13 cellular contexts compared by ENCODE assay signal in genomic region chr16:1651509-1652342, GRCh38. TPM values are rescaled to one million over a fixed set of nuclear protein-coding genes. Genes with fewer than 3 reads are reported as not detected.
A peak's percentile ranks its signal among the peaks of the same experiment; 100 is the strongest.
DNase-seq lines count a peak whose midpoint lies in the region; ATAC-seq and TF ChIP-seq lines count a peak whose summit lies in the region.
"Had no signal": no experiment of that assay in that cellular context is flagged by ENCODE, and none has a peak within 500 bp of the region (broad histone marks: within the 10 kb centered on the region; RNA-seq: fewer than 3 reads in every experiment).

No MANE protein-coding gene starts in this region.

- H3K36me3 ChIP-seq in SK-N-SH (replicated peaks in 1 of 2; ENCODE audit: control insufficient read depth in 1 of 2, insufficient read depth in 2 of 2, low read length in 1 of 2), result peaks cover 17 to 46% of the 10 kb centered on the region in 2 experiments

- H3K4me3 Mint-ChIP-seq in T-helper 1 cell treated with Interleukin-12 subunit alpha and Interleukin-12 subunit beta and Interleukin-4 antibody, amounts not matched to agents 30 μg/mL and 1 μg/mL, for 36 hours, result no peak overlapping the region
- no peak overlapping the region for H3K4me3 Mint-ChIP-seq in chondrocyte (ENCODE audit: unreplicated experiment)

- no peak overlapping the region for H3K4me2 ChIP-seq in SK-N-SH

- H3K9me3 Mint-ChIP-seq in T-helper 1 cell treated with Interleukin-12 subunit alpha and Interleukin-12 subunit beta and Interleukin-4 antibody, amounts not matched to agents 30 μg/mL and 1 μg/mL, for 36 hours, result no peaks in the 10 kb centered on the region
- no peaks in the 10 kb centered on the region for H3K9me3 Mint-ChIP-seq in chondrocyte (ENCODE audit: low read depth)

- TF ChIP-seq CTCF in SK-N-SH (IDR thresholded peaks at IDR 0.05), result no peak
- no peak for TF ChIP-seq CTCF in chondrocyte (IDR thresholded peaks at IDR 0.05)

- peaks cover 1% of the 10 kb centered on the region for H3K4me1 Mint-ChIP-seq in T-helper 1 cell treated with Interleukin-12 subunit alpha and Interleukin-12 subunit beta and Interleukin-4 antibody, amounts not matched to agents 30 μg/mL and 1 μg/mL, for 36 hours (ENCODE audit: low read depth)
- peaks cover 3% of the 10 kb centered on the region for H3K4me1 Mint-ChIP-seq in chondrocyte (ENCODE audit: low read depth)

- peaks cover 10% of the 10 kb centered on the region for H3F3A ChIP-seq in SK-N-SH (replicated peaks; ENCODE audit: insufficient read depth)

- H3K27me3 ChIP-seq in SK-N-SH (ENCODE audit: insufficient read depth), result no peaks in the 10 kb centered on the region

- TF ChIP-seq EP300 in SK-N-SH (IDR thresholded peaks at IDR 0.05; ENCODE audit: borderline replicate concordance in 1 of 2, low read depth in 1 of 2, low read length in 1 of 2), result no peak

- DNase-seq in T-helper 1 cell, result no peak
- peak; percentile 42 for DNase-seq in SK-N-SH
- DNase-seq in chondrocyte (ENCODE audit: low spot score), result no peak
- no peak for DNase-seq in sciatic nerve (ENCODE audit: low spot score)
- DNase-seq in Ammon's horn (ENCODE audit: low spot score), result no peak
- no peak for DNase-seq in 8988T
- DNase-seq: amniotic stem cell; DMS153; effector CD8-positive, alpha-beta T cell; GOT3; NCI-H226 had no signal

- peaks cover 36% of the 10 kb centered on the region for H3K36me3 Mint-ChIP-seq in T-helper 1 cell treated with Interleukin-12 subunit alpha and Interleukin-12 subunit beta and Interleukin-4 antibody, amounts not matched to agents 30 μg/mL and 1 μg/mL, for 36 hours (ENCODE audit: low read depth)
- peaks cover 41% of the 10 kb centered on the region for H3K36me3 Mint-ChIP-seq in chondrocyte (ENCODE audit: low read depth)

- intact Hi-C loops in sciatic nerve (cut with DNase I), result no loop called here

- peak overlapping the region; percentile 0 for H3K27ac Mint-ChIP-seq in T-helper 1 cell treated with Interleukin-12 subunit alpha and Interleukin-12 subunit beta and Interleukin-4 antibody, amounts not matched to agents 30 μg/mL and 1 μg/mL, for 36 hours
- H3K27ac Mint-ChIP-seq in chondrocyte (ENCODE audit: unreplicated experiment), result peak overlapping the region; percentile 47

- no peak overlapping the region for H3K9ac ChIP-seq in SK-N-SH

- no peaks in the 10 kb centered on the region for H3K27me3 Mint-ChIP-seq in T-helper 1 cell treated with Interleukin-12 subunit alpha and Interleukin-12 subunit beta and Interleukin-4 antibody, amounts not matched to agents 30 μg/mL and 1 μg/mL, for 36 hours (ENCODE audit: low read depth)
- H3K27me3 Mint-ChIP-seq in chondrocyte (ENCODE audit: low read depth), result no peaks in the 10 kb centered on the region

- H3K9me3 ChIP-seq in SK-N-SH, result no peaks in the 10 kb centered on the region

- no peaks in the 10 kb centered on the region for H3K9me2 ChIP-seq in SK-N-SH

- CTCF ChIA-PET in SK-N-SH (lab: Yijun Ruan, JAX), result no interaction called here

- peaks cover 6% of the 10 kb centered on the region; the same call in 1 of the 2 replicates for H3K79me2 ChIP-seq in SK-N-SH (ENCODE audit: insufficient read depth)

- WGBS in SK-N-SH (ENCODE audit: low lambda C conversion rate), result 87% methylated on average over 5 of the region's 5 CpGs

- H3K27ac ChIP-seq in SK-N-SH (ENCODE audit: low read depth in 2 of 2, low read length in 1 of 2), result no peak overlapping the region

- H2AFZ ChIP-seq in SK-N-SH (ENCODE audit: low read depth), result no peak overlapping the region

- peaks cover 15% of the 10 kb centered on the region for H4K20me1 ChIP-seq in SK-N-SH (ENCODE audit: insufficient read depth)

- peaks cover 0 to 5% of the 10 kb centered on the region in 2 experiments; a peak in 1 of 4 replicates for H3K4me1 ChIP-seq in SK-N-SH (ENCODE audit: control insufficient read depth in 1 of 2, insufficient read depth in 2 of 2, low read depth in 1 of 2, low read length in 1 of 2)

- TF ChIP-seq RAD21 in SK-N-SH (IDR thresholded peaks at IDR 0.05; ENCODE audit: low read length), result no peak

- ATAC-seq in sciatic nerve, result peak; percentile 21
- no peak for ATAC-seq in GM21786 (IDR thresholded peaks at IDR 0.05; ENCODE audit: unreplicated experiment)

- no peak overlapping the region for H3K4me3 ChIP-seq in SK-N-SH (ENCODE audit: low read depth in 2 of 2, low read length in 1 of 2)

- POLR2A ChIA-PET in SK-N-SH (lab: Yijun Ruan, JAX), result no interaction called here

TF ChIP-seq in SK-N-SH, 30 proteins besides CTCF, POLR2A, EP300 and RAD21:
- TF ChIP-seq POLR2AphosphoS5 (IDR thresholded peaks at IDR 0.05; ENCODE audit: low read depth, low read length) (no peak), RXRA (IDR thresholded peaks at IDR 0.05; ENCODE audit: borderline replicate concordance, low read depth) (0 out of 2 replicates have a peak, but pooled peaks have one; percentile 44)

RNA-seq across cellular contexts. Expression of gene JPT2, which starts 26.4 kb away (rescaled TPM):
- polyA plus RNA-seq in SK-N-SH (2012; rRNA removed), result 36.9 and 67.4 TPM in 2 replicates
- 40.6 and 51.8 TPM in 2 replicates for polyA plus RNA-seq in SK-N-SH (2012; cell fraction: cytosol; rRNA removed)
- polyA plus RNA-seq in SK-N-SH (2012; cell fraction: nucleus; rRNA removed), result 34.4 and 41.1 TPM in 2 replicates
- total RNA-seq in chondrocyte, result 59.2 to 65.9 TPM (median 63.0 TPM) in 3 replicates
- total RNA-seq in sciatic nerve, result 26.0 TPM

RNA-seq across cellular contexts. Expression of gene CRAMP1, which starts 39.6 kb away (rescaled TPM):
- polyA plus RNA-seq in SK-N-SH (2012; rRNA removed), result 7.6 and 9.5 TPM in 2 replicates
- polyA plus RNA-seq in SK-N-SH (2012; cell fraction: cytosol; rRNA removed), result 4.7 and 6.0 TPM in 2 replicates
- polyA plus RNA-seq in SK-N-SH (2012; cell fraction: nucleus; rRNA removed), result 27.1 and 29.5 TPM in 2 replicates
- total RNA-seq in chondrocyte (17.8 to 21.2 TPM (median 20.5 TPM) in 3 replicates), sciatic nerve (26.1 TPM)

RNA-seq across cellular contexts. Expression of gene IFT140, which starts 39.9 kb away (rescaled TPM):
- 13.5 and 19.3 TPM in 2 replicates for polyA plus RNA-seq in SK-N-SH (2012; rRNA removed)
- polyA plus RNA-seq in SK-N-SH (2012; cell fraction: cytosol; rRNA removed), result 6.3 and 10.2 TPM in 2 replicates
- polyA plus RNA-seq in SK-N-SH (2012; cell fraction: nucleus; rRNA removed), result 49.5 and 52.7 TPM in 2 replicates
- total RNA-seq in chondrocyte (15.0 to 23.2 TPM (median 17.8 TPM) in 3 replicates), sciatic nerve (29.2 TPM)

RNA-seq across cellular contexts. Expression of gene MAPK8IP3, which starts 54.3 kb away (rescaled TPM):
- 53.6 and 57.3 TPM in 2 replicates for polyA plus RNA-seq in SK-N-SH (2012; rRNA removed)
- 5.9 and 8.9 TPM in 2 replicates for polyA plus RNA-seq in SK-N-SH (2012; cell fraction: cytosol; rRNA removed)
- 414 and 492 TPM in 2 replicates for polyA plus RNA-seq in SK-N-SH (2012; cell fraction: nucleus; rRNA removed)
- 53.8 to 66.0 TPM (median 56.4 TPM) in 3 replicates for total RNA-seq in chondrocyte
- total RNA-seq in sciatic nerve, result 93.3 TPM
